ENCODE assay signal across 14 cellular contexts in genomic region chr2:226295123-226295522, GRCh38.
DNase-seq lines count a peak whose midpoint lies in the region; ATAC-seq and TF ChIP-seq lines count a peak whose summit lies in the region.
"Had no signal": no experiment of that assay in that cellular context is flagged by ENCODE, and none has a peak within 500 bp of the region (broad histone marks: within the 10 kb centered on the region; RNA-seq: fewer than 3 reads in every experiment).

No MANE protein-coding gene starts in this region.

- peaks cover 12% of the 10 kb centered on the region for H3K4me1 Mint-ChIP-seq in mesothelial cell of epicardium
- no peaks in the 10 kb centered on the region for H3K4me1 Mint-ChIP-seq in activated T-cell treated with anti-CD3 and anti-CD28 coated beads, Interleukin-2, amount 50 U/mL, for 72 hours (ENCODE audit: low read depth)
- H3K4me1 Mint-ChIP-seq: H9 had no signal

- TF ChIP-seq CTCF in mesothelial cell of epicardium (IDR thresholded peaks at IDR 0.05; ENCODE audit: unreplicated experiment) = no peak

- peaks cover 7% of the 10 kb centered on the region for H3K36me3 Mint-ChIP-seq in mesothelial cell of epicardium
- peaks cover 0 to 2% of the 10 kb centered on the region in 2 donors for H3K36me3 Mint-ChIP-seq in activated T-cell treated with anti-CD3 and anti-CD28 coated beads, Interleukin-2, amount 50 U/mL, for 72 hours (ENCODE audit: insufficient read depth in 2 of 2)
- H3K36me3 Mint-ChIP-seq: CD14-positive monocyte; CD8-positive, alpha-beta T cell had no signal

- H3K4me3 Mint-ChIP-seq in mesothelial cell of epicardium = no peak overlapping the region
- no peak overlapping the region for H3K4me3 Mint-ChIP-seq in activated T-cell treated with anti-CD3 and anti-CD28 coated beads, Interleukin-2, amount 50 U/mL, for 72 hours
- H3K4me3 Mint-ChIP-seq: CD14-positive monocyte; CD8-positive, alpha-beta T cell; H9 had no signal

- no peaks in the 10 kb centered on the region for H3K27me3 Mint-ChIP-seq in mesothelial cell of epicardium (ENCODE audit: low read depth)
- H3K27me3 Mint-ChIP-seq in activated T-cell treated with anti-CD3 and anti-CD28 coated beads, Interleukin-2, amount 50 U/mL, for 72 hours (ENCODE audit: low read depth) = peaks cover 19% of the 10 kb centered on the region

- ATAC-seq in activated T-cell treated with anti-CD3 and anti-CD28 coated beads, Interleukin-2, amount 50 U/mL, for 72 hours (replicated peaks in 1 of 2) = no peak
- no peak for ATAC-seq in GM19467 (IDR thresholded peaks at IDR 0.05; ENCODE audit: unreplicated experiment)
- ATAC-seq: CD8-positive, alpha-beta T cell had no signal

- peak overlapping the region; percentile 21 for H3K27ac Mint-ChIP-seq in mesothelial cell of epicardium
- H3K27ac Mint-ChIP-seq in activated T-cell treated with anti-CD3 and anti-CD28 coated beads, Interleukin-2, amount 50 U/mL, for 72 hours = no peak overlapping the region
- H3K27ac Mint-ChIP-seq: CD14-positive monocyte; CD8-positive, alpha-beta T cell had no signal

- peak; percentile 57 for DNase-seq in NCI-H1694 (lab: John Stamatoyannopoulos, UW)
- DNase-seq in NCI-H1694 treated with DMSO at 0.1 percent for 48 hours (lab: John Stamatoyannopoulos, UW) = no peak
- DNase-seq in astrocyte of the hippocampus (ENCODE audit: low read depth, low spot score) = peak; percentile 11
- no peak for DNase-seq in mesothelial cell of epicardium (ENCODE audit: low spot score in 2 of 2, unreplicated experiment in 2 of 2)
- no peak for DNase-seq in activated T-cell treated with anti-CD3 and anti-CD28 coated beads, Interleukin-2, amount 50 U/mL, for 72 hours
- DNase-seq in retina = no peak
- DNase-seq: CD8-positive, alpha-beta T cell; COR-L47; DND-41; GDM1; GOT3; H9 had no signal

- H3K9me3 Mint-ChIP-seq in mesothelial cell of epicardium = peaks cover 55% of the 10 kb centered on the region
- H3K9me3 Mint-ChIP-seq in activated T-cell treated with anti-CD3 and anti-CD28 coated beads, Interleukin-2, amount 50 U/mL, for 72 hours = peaks cover 8% of the 10 kb centered on the region in 2 donors

Comparison
In these comparisons a context has a peak if more than half of its experiments do, and no peak if none do; other contexts are left out.
1. DNase-seq: peak in NCI-H1694 (single experiment) and astrocyte of the hippocampus (single experiment); none in NCI-H1694 treated with DMSO at 0.1 percent for 48 hours (single experiment), mesothelial cell of epicardium (0 of 2), activated T-cell treated with anti-CD3 and anti-CD28 coated beads, Interleukin-2, amount 50 U/mL, for 72 hours (0 of 2) and retina (single experiment).